ENCODE assay signal across 19 cellular contexts in genomic region chr10:33735463-33735862, GRCh38.
DNase-seq lines count a peak whose midpoint lies in the region; ATAC-seq and TF ChIP-seq lines count a peak whose summit lies in the region.
"Had no signal": no experiment of that assay in that cellular context is flagged by ENCODE, and none has a peak within 500 bp of the region (broad histone marks: within the 10 kb centered on the region; RNA-seq: fewer than 3 reads in every experiment).

No MANE protein-coding gene starts in this region.

- no peaks in the 10 kb centered on the region for H3K27me3 ChIP-seq in MM.1S (replicated peaks; ENCODE audit: insufficient read depth, low read length)
- H3K27me3 ChIP-seq: uterus had no signal

- peak overlapping the region; percentile 53; the same call in 1 of the 2 replicates for H3K27ac ChIP-seq in MM.1S (ENCODE audit: low read length)
- H3K27ac ChIP-seq: cardiac muscle cell, uterus had no signal

- H3K27me3 Mint-ChIP-seq in natural killer cell (ENCODE audit: low read depth in 2 of 2), result peaks cover 12 to 26% of the 10 kb centered on the region in 2 donors
- H3K27me3 Mint-ChIP-seq in natural killer cell treated with Interleukin-12 subunit alpha and Interleukin-12 subunit beta and Interleukin-15 and Interleukin-18, amount 100 ng/mL, for 72 hours, result peaks cover 0 to 10% of the 10 kb centered on the region in 2 donors
- H3K27me3 Mint-ChIP-seq in type B pancreatic cell, result peaks cover 11% of the 10 kb centered on the region
- H3K27me3 Mint-ChIP-seq: IgD-negative memory B cell had no signal

- no peaks in the 10 kb centered on the region for H3K79me2 ChIP-seq in MM.1S (ENCODE audit: low read length)

- no peaks in the 10 kb centered on the region for H3K36me3 ChIP-seq in MM.1S (replicated peaks; ENCODE audit: insufficient read depth, low read length)
- H3K36me3 ChIP-seq: cardiac muscle cell, uterus had no signal

- no peaks in the 10 kb centered on the region for H3K36me3 Mint-ChIP-seq in natural killer cell
- no peaks in the 10 kb centered on the region for H3K36me3 Mint-ChIP-seq in natural killer cell treated with Interleukin-12 subunit alpha and Interleukin-12 subunit beta and Interleukin-15 and Interleukin-18, amount 100 ng/mL, for 72 hours
- H3K36me3 Mint-ChIP-seq in type B pancreatic cell, result no peaks in the 10 kb centered on the region

- intact Hi-C loops in natural killer cell (cut with micrococcal nuclease), result no loop called here

- no peaks in the 10 kb centered on the region for H4K20me1 ChIP-seq in MM.1S (ENCODE audit: insufficient read depth, low read length)

- H3K9me3 ChIP-seq in MM.1S (replicated peaks; ENCODE audit: insufficient read depth, low read length), result no peaks in the 10 kb centered on the region
- H3K9me3 ChIP-seq: uterus had no signal

- DNase-seq in natural killer cell (no peak), MM.1S (peak; percentile 25), fibroblast of peridontal ligament (ENCODE audit: extremely low read depth) (peak; percentile 45), type B pancreatic cell (ENCODE audit: extremely low spot score, unreplicated experiment) (no peak), NK-92 (lab: John Stamatoyannopoulos, UW; ENCODE audit: unreplicated experiment) (no peak), hippocampal formation (lab: John Stamatoyannopoulos, UW) (no peak)
- DNase-seq in natural killer cell treated with Interleukin-12 subunit alpha and Interleukin-12 subunit beta and Interleukin-15 and Interleukin-18, amount 100 ng/mL, for 72 hours (ENCODE audit: low spot score), result no peak
- DNase-seq: ACHN, activated gamma-delta T cell, DMS79, erythroblast, NCI-H146, NCI-H510A treated with DMSO at 0.1 percent for 48 hours had no signal

- H3K4me2 ChIP-seq in MM.1S (ENCODE audit: low read depth, low read length), result no peak overlapping the region; the same call in 1 of the 2 replicates

- H3K9me2 ChIP-seq in MM.1S (replicated peaks; ENCODE audit: insufficient read depth, low read length), result no peaks in the 10 kb centered on the region

- H3K4me3 Mint-ChIP-seq in natural killer cell (no peak overlapping the region), type B pancreatic cell (no peak overlapping the region)
- no peak overlapping the region for H3K4me3 Mint-ChIP-seq in natural killer cell treated with Interleukin-12 subunit alpha and Interleukin-12 subunit beta and Interleukin-15 and Interleukin-18, amount 100 ng/mL, for 72 hours
- H3K4me3 Mint-ChIP-seq: IgD-negative memory B cell had no signal

- H3F3A ChIP-seq in MM.1S (ENCODE audit: insufficient read depth, low read length), result no peaks in the 10 kb centered on the region

- no peaks in the 10 kb centered on the region for H3K9me3 Mint-ChIP-seq in natural killer cell
- no peaks in the 10 kb centered on the region for H3K9me3 Mint-ChIP-seq in natural killer cell treated with Interleukin-12 subunit alpha and Interleukin-12 subunit beta and Interleukin-15 and Interleukin-18, amount 100 ng/mL, for 72 hours
- peaks cover 6% of the 10 kb centered on the region for H3K9me3 Mint-ChIP-seq in type B pancreatic cell

- H3K4me1 Mint-ChIP-seq in natural killer cell (peaks cover 16 to 27% of the 10 kb centered on the region in 2 donors), type B pancreatic cell (ENCODE audit: unreplicated experiment) (peaks cover 34% of the 10 kb centered on the region)
- peaks cover 13 to 26% of the 10 kb centered on the region in 2 donors for H3K4me1 Mint-ChIP-seq in natural killer cell treated with Interleukin-12 subunit alpha and Interleukin-12 subunit beta and Interleukin-15 and Interleukin-18, amount 100 ng/mL, for 72 hours (ENCODE audit: low read depth in 2 of 2)
- H3K4me1 Mint-ChIP-seq: IgD-negative memory B cell had no signal

- H3K4me3 ChIP-seq in MM.1S (ENCODE audit: low read length), result no peak overlapping the region
- H3K4me3 ChIP-seq: cardiac muscle cell, uterus had no signal

- ATAC-seq in natural killer cell, result peak in 2 of 3 donors; percentile 41 to 49
- ATAC-seq in natural killer cell treated with Interleukin-12 subunit alpha and Interleukin-12 subunit beta and Interleukin-15 and Interleukin-18, amount 100 ng/mL, for 72 hours, result no peak
- ATAC-seq in GM18517 (IDR thresholded peaks at IDR 0.05; ENCODE audit: unreplicated experiment), result no peak
- ATAC-seq: HCT116, Right ventricle myocardium inferior had no signal

- TF ChIP-seq CTCF in natural killer cell (IDR thresholded peaks at IDR 0.05) (no peak), MM.1S (IDR thresholded peaks at IDR 0.05; ENCODE audit: low read length) (no peak), type B pancreatic cell (conservative IDR thresholded peaks at IDR 0.05) (no peak)

- no peak overlapping the region for H2AFZ ChIP-seq in MM.1S (ENCODE audit: low read length)

- H3K27ac Mint-ChIP-seq in natural killer cell (peak overlapping the region; percentile 56 to 60), type B pancreatic cell (peak overlapping the region; percentile 14)
- peak overlapping the region in 1 of 2 donors; percentile 26 for H3K27ac Mint-ChIP-seq in natural killer cell treated with Interleukin-12 subunit alpha and Interleukin-12 subunit beta and Interleukin-15 and Interleukin-18, amount 100 ng/mL, for 72 hours
- H3K27ac Mint-ChIP-seq: IgD-negative memory B cell had no signal

- peaks cover 19% of the 10 kb centered on the region; the same call in 1 of the 2 replicates for H3K4me1 ChIP-seq in MM.1S (ENCODE audit: low read length)
- H3K4me1 ChIP-seq: uterus had no signal

- no peak overlapping the region for H3K9ac ChIP-seq in MM.1S (ENCODE audit: low read length)

Comparison
In these comparisons a context has a peak if more than half of its experiments do, and no peak if none do; other contexts are left out.
1. ATAC-seq: peak in natural killer cell (2 of 3); none in natural killer cell treated with Interleukin-12 subunit alpha and Interleukin-12 subunit beta and Interleukin-15 and Interleukin-18, amount 100 ng/mL, for 72 hours (0 of 2) and GM18517 (single experiment).
2. DNase-seq: peak in MM.1S (single experiment) and fibroblast of peridontal ligament (single experiment); none in natural killer cell (single experiment), natural killer cell treated with Interleukin-12 subunit alpha and Interleukin-12 subunit beta and Interleukin-15 and Interleukin-18, amount 100 ng/mL, for 72 hours (single experiment), type B pancreatic cell (single experiment), NK-92 (single experiment) and hippocampal formation (0 of 2).